In the genomic region with DNA sequence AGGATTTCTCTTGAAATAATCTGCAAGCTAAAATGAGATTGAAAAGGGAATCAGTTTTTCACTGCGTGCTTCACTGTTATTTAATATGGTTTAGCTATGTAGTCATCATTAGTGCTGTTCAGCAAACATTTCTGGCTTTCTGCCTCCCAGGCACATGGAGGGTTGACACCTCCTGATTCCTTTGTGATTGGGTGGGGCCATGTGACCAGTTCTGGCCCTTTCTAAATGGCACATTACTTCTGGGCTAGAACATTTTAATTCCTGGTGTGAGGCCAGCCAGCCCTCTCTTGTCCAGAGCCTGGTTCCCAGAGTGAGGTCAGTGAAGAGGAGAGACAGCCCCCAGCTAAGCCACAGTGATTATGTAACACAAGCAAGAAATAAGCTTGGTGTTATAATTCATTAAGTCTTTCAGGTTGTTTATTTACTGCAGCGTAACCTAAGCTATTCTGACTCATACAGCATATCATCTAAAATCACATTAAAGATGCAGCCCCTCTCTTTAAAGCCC, we compare ENCODE assay signal across 10 cellular contexts. TPM values are rescaled to one million over a fixed set of nuclear protein-coding genes. Genes with fewer than 3 reads are reported as not detected.
DNase-seq lines count a peak whose midpoint lies in the region; ATAC-seq and TF ChIP-seq lines count a peak whose summit lies in the region.
"Had no signal": no experiment of that assay in that cellular context is flagged by ENCODE, and none has a peak within 500 bp of the region (broad histone marks: within the 10 kb centered on the region; RNA-seq: fewer than 3 reads in every experiment).

No MANE protein-coding gene starts in this region.

- H3K27me3 Mint-ChIP-seq in progenitor cell of endocrine pancreas (peaks cover 8% of the 10 kb centered on the region), nephron progenitor cell (ENCODE audit: low read depth, poor library complexity) (peaks cover 4% of the 10 kb centered on the region)
- H3K27me3 Mint-ChIP-seq: IgD-negative memory B cell had no signal

- ATAC-seq in SK-N-SH treated with all-trans-retinoic acid at 6 μM for 48 hours (peak; percentile 12), GM18868 (IDR thresholded peaks at IDR 0.05; ENCODE audit: unreplicated experiment) (no peak)

- no peak overlapping the region for H3K27ac Mint-ChIP-seq in progenitor cell of endocrine pancreas
- no peak overlapping the region for H3K27ac Mint-ChIP-seq in nephron progenitor cell
- H3K27ac Mint-ChIP-seq: IgD-negative memory B cell had no signal

- H3K36me3 Mint-ChIP-seq in progenitor cell of endocrine pancreas (ENCODE audit: insufficient read depth) (no peaks in the 10 kb centered on the region), nephron progenitor cell (ENCODE audit: low read depth) (no peaks in the 10 kb centered on the region)

- no peak overlapping the region for H3K4me3 Mint-ChIP-seq in progenitor cell of endocrine pancreas (ENCODE audit: low read depth)
- H3K4me3 Mint-ChIP-seq in nephron progenitor cell = no peak overlapping the region
- H3K4me3 Mint-ChIP-seq: IgD-negative memory B cell had no signal

- peaks cover 5% of the 10 kb centered on the region for H3K4me1 Mint-ChIP-seq in progenitor cell of endocrine pancreas (ENCODE audit: low read depth)
- H3K4me1 Mint-ChIP-seq in nephron progenitor cell = peaks cover 54% of the 10 kb centered on the region
- H3K4me1 Mint-ChIP-seq: IgD-negative memory B cell had no signal

- H3K9me3 Mint-ChIP-seq in progenitor cell of endocrine pancreas (ENCODE audit: low read depth) (no peaks in the 10 kb centered on the region), nephron progenitor cell (peaks cover 4% of the 10 kb centered on the region)

- no peak for TF ChIP-seq CTCF in progenitor cell of endocrine pancreas (IDR thresholded peaks at IDR 0.05; ENCODE audit: unreplicated experiment)
- no peak for TF ChIP-seq CTCF in nephron progenitor cell (IDR thresholded peaks at IDR 0.05)

- DNase-seq in ELF-1 (ENCODE audit: low read depth, low spot score) (peak; percentile 69), globus pallidus (ENCODE audit: low spot score) (peak; percentile 78), posterior vena cava (ENCODE audit: low spot score) (peak; percentile 91), progenitor cell of endocrine pancreas (ENCODE audit: low spot score, unreplicated experiment) (no peak), nephron progenitor cell (no peak)
- DNase-seq in activated CD4-positive, CD25-positive, alpha-beta regulatory T cell treated with anti-CD3 and anti-CD28 coated beads, Interleukin-2, amount 50 U/mL, for 72 hours = no peak
- DNase-seq: activated naive CD4-positive, alpha-beta T cell treated with Interleukin-2 at 50 U/mL for 16 hours had no signal

- intact Hi-C loops in posterior vena cava (cut with DNase I) = no loop called here

TF ChIP-seq in SK-N-SH treated with all-trans-retinoic acid at 6 μM for 48 hours, 23 proteins besides CTCF, POLR2A, EP300 and RAD21:
- no peak for TF ChIP-seq ZFP30 (CRISPR knock-in tag; IDR thresholded peaks at IDR 0.05)
- TF ChIP-seq ZC3H10 (CRISPR knock-in tag; IDR thresholded peaks at IDR 0.05) = peak; percentile 5; the same call in 1 of the 2 replicates
- peak; percentile 49; the same call in 1 of the 2 replicates for TF ChIP-seq ZFP3 (CRISPR knock-in tag; IDR thresholded peaks at IDR 0.05)
- peak; percentile 44; the same call in 1 of the 2 replicates for TF ChIP-seq GLIS3 (CRISPR knock-in tag; IDR thresholded peaks at IDR 0.05)
- peak; percentile 60 for TF ChIP-seq ISL1 (CRISPR knock-in tag; IDR thresholded peaks at IDR 0.05)
- peak; percentile 88 for TF ChIP-seq CSDC2 (CRISPR knock-in tag; IDR thresholded peaks at IDR 0.05)
- no peak for TF ChIP-seq TOX (CRISPR knock-in tag; IDR thresholded peaks at IDR 0.05; ENCODE audit: borderline replicate concordance)
- TF ChIP-seq OSR1 (CRISPR knock-in tag; IDR thresholded peaks at IDR 0.05) = peak; percentile 75; the same call in 1 of the 2 replicates
- TF ChIP-seq SNAI2 (CRISPR knock-in tag; IDR thresholded peaks at IDR 0.05) = peak; percentile 92
TF ChIP-seq in SK-N-SH treated with all-trans-retinoic acid at 6 μM for 48 hours: peak in this region for 7.

RNA-seq across cellular contexts. Expression of a gene that starts 17.4 kb away (rescaled TPM):
- total RNA-seq in posterior vena cava (1 to 10 TPM; 1.3 to 1.9 TPM), progenitor cell of endocrine pancreas (0.24 TPM in 1 of 2 replicates, not detected in the other)

RNA-seq across cellular contexts. Expression of a gene that starts 30.5 kb away (rescaled TPM):
- under 1 TPM; 0.23 to 0.29 TPM for total RNA-seq in posterior vena cava
- not detected in 2 replicates for total RNA-seq in progenitor cell of endocrine pancreas

RNA-seq across cellular contexts. Expression of a gene that starts 37.4 kb away (rescaled TPM):
- total RNA-seq in posterior vena cava (10 to 100 TPM; 19.2 to 24.4 TPM), progenitor cell of endocrine pancreas (58.9 and 66.7 TPM in 2 replicates)

Comparison
In these comparisons a context has a peak if more than half of its experiments do, and no peak if none do; other contexts are left out.
1. DNase-seq: peak in ELF-1 (single experiment), globus pallidus (single experiment) and posterior vena cava (single experiment); none in progenitor cell of endocrine pancreas (single experiment), activated CD4-positive, CD25-positive, alpha-beta regulatory T cell treated with anti-CD3 and anti-CD28 coated beads, Interleukin-2, amount 50 U/mL, for 72 hours (single experiment) and nephron progenitor cell (single experiment).